ENCODE assay signal across 18 cellular contexts in the genomic region with DNA sequence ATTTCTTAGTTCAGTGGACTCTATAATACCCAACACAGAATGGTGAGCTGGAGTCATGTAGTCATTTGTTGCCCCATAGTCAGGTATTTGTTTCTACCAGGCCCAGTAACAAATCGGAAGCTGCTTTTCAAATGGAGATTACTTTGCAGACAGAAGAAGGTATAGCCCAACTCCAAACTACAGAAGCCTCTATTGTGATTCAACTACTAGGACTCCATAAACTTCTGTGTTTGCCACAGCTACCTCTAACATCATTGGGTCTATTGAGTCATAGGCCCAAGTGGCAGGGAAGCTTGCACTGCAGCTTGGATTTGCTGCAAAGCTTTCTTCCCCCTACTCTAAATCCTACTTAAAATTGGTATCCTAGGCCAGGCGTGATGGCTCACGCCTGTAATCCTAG.
DNase-seq lines count a peak whose midpoint lies in the region; ATAC-seq lines count a peak whose summit lies in the region.
"Had no signal": no experiment of that assay in that cellular context is flagged by ENCODE, and none has a peak within 500 bp of the region (broad histone marks: within the 10 kb centered on the region; RNA-seq: fewer than 3 reads in every experiment).

No MANE protein-coding gene starts in this region.

- ATAC-seq in GM19351 (IDR thresholded peaks at IDR 0.05; ENCODE audit: unreplicated experiment) (no peak), GM21367 (IDR thresholded peaks at IDR 0.05; ENCODE audit: unreplicated experiment) (no peak)
- ATAC-seq: A549; CD8-positive, alpha-beta T cell; GM12878 had no signal

- peak; percentile 40 for DNase-seq in ELF-1 (ENCODE audit: low read depth, low spot score)
- DNase-seq in NT2/D1 (ENCODE audit: low read depth, low spot score) = peak; percentile 33
- peak; percentile 12 for DNase-seq in iPS DF 19.7 (ENCODE audit: low read depth, low spot score)
- peak; percentile 3 for DNase-seq in iPS-NIHi11 (ENCODE audit: low spot score)
- DNase-seq in NCI-H526 treated with DMSO at 0.1 percent for 48 hours (lab: John Stamatoyannopoulos, UW) = no peak
- DNase-seq in stimulated activated naive CD4-positive, alpha-beta T cell (lab: John Stamatoyannopoulos, UW) = no peak
- DNase-seq: AML-193; Caco-2; Calu3; CD4-positive, alpha-beta T cell; CD8-positive, alpha-beta T cell; DMS79 treated with DMSO at 0.1 percent for 48 hours; GDM1 had no signal

- no peaks in the 10 kb centered on the region for H3K27me3 ChIP-seq in NT2/D1 (ENCODE audit: insufficient read depth, insufficient read length)

- H3K4me1 ChIP-seq in NT2/D1 (ENCODE audit: insufficient read depth, insufficient read length) = no peaks in the 10 kb centered on the region
- H3K4me1 ChIP-seq: A549; BLaER1 treated with 17β-estradiol and CSF1 and Interleukin-3, amounts not matched to agents 10 nM and 100 nM; Caco-2 had no signal

- no peaks in the 10 kb centered on the region for H3K36me3 ChIP-seq in NT2/D1 (ENCODE audit: insufficient read depth, insufficient read length, low read length)
- H3K36me3 ChIP-seq: BLaER1 treated with 17β-estradiol and CSF1 and Interleukin-3, amounts not matched to agents 10 nM and 100 nM had no signal

- H3K9ac ChIP-seq in NT2/D1 (ENCODE audit: insufficient read length, low read depth) = no peak overlapping the region
- H3K9ac ChIP-seq: BLaER1 treated with 17β-estradiol and CSF1 and Interleukin-3, amounts not matched to agents 10 nM and 100 nM had no signal

- no peak overlapping the region for H3K4me3 ChIP-seq in NT2/D1 (ENCODE audit: insufficient read length, low read depth)
- H3K4me3 ChIP-seq: A549; BLaER1 treated with 17β-estradiol and CSF1 and Interleukin-3, amounts not matched to agents 10 nM and 100 nM; GM12878 had no signal

- no peaks in the 10 kb centered on the region for H3K9me3 ChIP-seq in NT2/D1 (ENCODE audit: insufficient read depth, low read length)
- H3K9me3 ChIP-seq: A549, Caco-2 had no signal

Comparison
In these comparisons a context has a peak if more than half of its experiments do, and no peak if none do; other contexts are left out.
1. DNase-seq: peak in ELF-1 (single experiment), NT2/D1 (single experiment), iPS DF 19.7 (single experiment) and iPS-NIHi11 (single experiment); none in NCI-H526 treated with DMSO at 0.1 percent for 48 hours (single experiment) and stimulated activated naive CD4-positive, alpha-beta T cell (0 of 6).